Comparison of ENCODE assay signal across 1 cellular context in the genomic region with DNA sequence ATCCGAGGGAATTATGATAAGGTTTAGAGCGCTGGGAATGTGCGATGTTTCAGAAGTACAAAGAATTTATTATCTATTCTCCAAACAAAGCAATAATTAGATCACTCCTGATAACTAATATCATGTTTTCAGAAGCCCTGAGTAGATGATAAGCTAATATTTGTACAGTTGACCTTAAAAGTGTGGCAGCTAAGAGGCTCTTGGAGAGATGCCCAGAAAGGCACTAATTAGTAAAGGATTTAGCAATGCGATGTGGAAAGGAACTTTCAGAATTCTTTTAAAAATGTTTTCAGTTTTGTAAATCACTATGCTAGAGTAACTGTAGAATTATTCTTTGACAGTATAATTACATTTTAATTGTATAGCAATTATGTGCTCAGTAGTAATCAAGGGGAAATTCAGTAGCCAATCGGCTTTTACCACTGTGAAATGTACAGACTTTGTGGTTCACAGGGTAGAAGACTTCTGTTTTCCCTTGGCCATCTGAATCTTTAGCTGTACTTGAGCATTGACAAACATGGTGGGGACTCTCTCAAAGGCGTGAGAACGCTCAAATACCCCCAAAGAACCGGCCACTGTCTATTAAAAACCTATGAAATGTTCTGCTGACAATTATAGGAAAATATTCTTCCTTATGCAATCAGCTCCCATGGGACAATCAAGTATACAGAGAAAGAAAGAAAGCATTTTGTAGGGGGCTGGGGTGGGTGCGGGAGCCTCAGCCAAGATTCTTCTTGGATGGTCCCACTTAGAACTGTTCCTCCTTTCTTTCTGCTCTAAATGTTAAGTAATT.
TF ChIP-seq lines count a peak whose summit lies in the region.

No MANE protein-coding gene starts in this region.

TF ChIP-seq in HEK293, 187 proteins besides CTCF, POLR2A, EP300 and RAD21 (continued from another document):
- TF ChIP-seq ZNF19 (tag by site-specific recombination; IDR thresholded peaks at IDR 0.05; ENCODE audit: low read depth), result no peak
- TF ChIP-seq ZNF658 (tag by site-specific recombination; IDR thresholded peaks at IDR 0.05), result no peak
- peak; percentile 74; the same call in 1 of the 2 replicates for TF ChIP-seq OSR2 (tag by site-specific recombination; IDR thresholded peaks at IDR 0.05)
- no peak for TF ChIP-seq ZNF112 (tag by site-specific recombination; IDR thresholded peaks at IDR 0.05)
- TF ChIP-seq, protein P1, sequence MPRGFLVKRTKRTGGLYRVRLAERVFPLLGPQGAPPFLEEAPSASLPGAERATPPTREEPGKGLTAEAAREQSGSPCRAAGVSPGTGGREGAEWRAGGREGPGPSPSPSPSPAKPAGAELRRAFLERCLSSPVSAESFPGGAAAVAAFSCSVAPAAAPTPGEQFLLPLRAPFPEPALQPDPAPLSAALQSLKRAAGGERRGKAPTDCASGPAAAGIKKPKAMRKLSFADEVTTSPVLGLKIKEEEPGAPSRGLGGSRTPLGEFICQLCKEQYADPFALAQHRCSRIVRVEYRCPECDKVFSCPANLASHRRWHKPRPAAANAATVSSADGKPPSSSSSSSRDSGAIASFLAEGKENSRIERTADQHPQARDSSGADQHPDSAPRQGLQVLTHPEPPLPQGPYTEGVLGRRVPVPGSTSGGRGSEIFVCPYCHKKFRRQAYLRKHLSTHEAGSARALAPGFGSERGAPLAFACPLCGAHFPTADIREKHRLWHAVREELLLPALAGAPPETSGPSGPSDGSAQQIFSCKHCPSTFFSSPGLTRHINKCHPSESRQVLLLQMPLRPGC (tag by site-specific recombination; IDR thresholded peaks at IDR 0.05), result no peak
- TF ChIP-seq, protein P2, sequence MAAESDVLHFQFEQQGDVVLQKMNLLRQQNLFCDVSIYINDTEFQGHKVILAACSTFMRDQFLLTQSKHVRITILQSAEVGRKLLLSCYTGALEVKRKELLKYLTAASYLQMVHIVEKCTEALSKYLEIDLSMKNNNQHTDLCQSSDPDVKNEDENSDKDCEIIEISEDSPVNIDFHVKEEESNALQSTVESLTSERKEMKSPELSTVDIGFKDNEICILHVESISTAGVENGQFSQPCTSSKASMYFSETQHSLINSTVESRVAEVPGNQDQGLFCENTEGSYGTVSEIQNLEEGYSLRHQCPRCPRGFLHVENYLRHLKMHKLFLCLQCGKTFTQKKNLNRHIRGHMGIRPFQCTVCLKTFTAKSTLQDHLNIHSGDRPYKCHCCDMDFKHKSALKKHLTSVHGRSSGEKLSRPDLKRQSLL (tag by site-specific recombination; IDR thresholded peaks at IDR 0.05), result no peak
- no peak for TF ChIP-seq MYNN (tag by site-specific recombination; IDR thresholded peaks at IDR 0.05; ENCODE audit: borderline replicate concordance)
- no peak for TF ChIP-seq ZNF548 (tag by site-specific recombination; IDR thresholded peaks at IDR 0.05)
- TF ChIP-seq, protein P3, sequence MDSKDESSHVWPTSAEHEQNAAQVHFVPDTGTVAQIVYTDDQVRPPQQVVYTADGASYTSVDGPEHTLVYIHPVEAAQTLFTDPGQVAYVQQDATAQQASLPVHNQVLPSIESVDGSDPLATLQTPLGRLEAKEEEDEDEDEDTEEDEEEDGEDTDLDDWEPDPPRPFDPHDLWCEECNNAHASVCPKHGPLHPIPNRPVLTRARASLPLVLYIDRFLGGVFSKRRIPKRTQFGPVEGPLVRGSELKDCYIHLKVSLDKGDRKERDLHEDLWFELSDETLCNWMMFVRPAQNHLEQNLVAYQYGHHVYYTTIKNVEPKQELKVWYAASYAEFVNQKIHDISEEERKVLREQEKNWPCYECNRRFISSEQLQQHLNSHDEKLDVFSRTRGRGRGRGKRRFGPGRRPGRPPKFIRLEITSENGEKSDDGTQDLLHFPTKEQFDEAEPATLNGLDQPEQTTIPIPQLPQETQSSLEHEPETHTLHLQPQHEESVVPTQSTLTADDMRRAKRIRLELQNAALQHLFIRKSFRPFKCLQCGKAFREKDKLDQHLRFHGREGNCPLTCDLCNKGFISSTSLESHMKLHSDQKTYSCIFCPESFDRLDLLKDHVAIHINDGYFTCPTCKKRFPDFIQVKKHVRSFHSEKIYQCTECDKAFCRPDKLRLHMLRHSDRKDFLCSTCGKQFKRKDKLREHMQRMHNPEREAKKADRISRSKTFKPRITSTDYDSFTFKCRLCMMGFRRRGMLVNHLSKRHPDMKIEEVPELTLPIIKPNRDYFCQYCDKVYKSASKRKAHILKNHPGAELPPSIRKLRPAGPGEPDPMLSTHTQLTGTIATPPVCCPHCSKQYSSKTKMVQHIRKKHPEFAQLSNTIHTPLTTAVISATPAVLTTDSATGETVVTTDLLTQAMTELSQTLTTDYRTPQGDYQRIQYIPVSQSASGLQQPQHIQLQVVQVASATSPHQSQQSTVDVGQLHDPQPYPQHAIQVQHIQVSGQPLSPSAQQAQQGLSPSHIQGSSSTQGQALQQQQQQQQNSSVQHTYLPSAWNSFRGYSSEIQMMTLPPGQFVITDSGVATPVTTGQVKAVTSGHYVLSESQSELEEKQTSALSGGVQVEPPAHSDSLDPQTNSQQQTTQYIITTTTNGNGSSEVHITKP (tag by site-specific recombination; IDR thresholded peaks at IDR 0.05), result no peak
- no peak for TF ChIP-seq ZNF660 (tag by site-specific recombination; IDR thresholded peaks at IDR 0.05)
- TF ChIP-seq YY1 (tag by site-specific recombination; IDR thresholded peaks at IDR 0.05), result no peak
- TF ChIP-seq ZSCAN23 (tag by site-specific recombination; IDR thresholded peaks at IDR 0.05), result no peak
- no peak for TF ChIP-seq ZNF248 (tag by site-specific recombination; IDR thresholded peaks at IDR 0.05)
- TF ChIP-seq, protein P4, sequence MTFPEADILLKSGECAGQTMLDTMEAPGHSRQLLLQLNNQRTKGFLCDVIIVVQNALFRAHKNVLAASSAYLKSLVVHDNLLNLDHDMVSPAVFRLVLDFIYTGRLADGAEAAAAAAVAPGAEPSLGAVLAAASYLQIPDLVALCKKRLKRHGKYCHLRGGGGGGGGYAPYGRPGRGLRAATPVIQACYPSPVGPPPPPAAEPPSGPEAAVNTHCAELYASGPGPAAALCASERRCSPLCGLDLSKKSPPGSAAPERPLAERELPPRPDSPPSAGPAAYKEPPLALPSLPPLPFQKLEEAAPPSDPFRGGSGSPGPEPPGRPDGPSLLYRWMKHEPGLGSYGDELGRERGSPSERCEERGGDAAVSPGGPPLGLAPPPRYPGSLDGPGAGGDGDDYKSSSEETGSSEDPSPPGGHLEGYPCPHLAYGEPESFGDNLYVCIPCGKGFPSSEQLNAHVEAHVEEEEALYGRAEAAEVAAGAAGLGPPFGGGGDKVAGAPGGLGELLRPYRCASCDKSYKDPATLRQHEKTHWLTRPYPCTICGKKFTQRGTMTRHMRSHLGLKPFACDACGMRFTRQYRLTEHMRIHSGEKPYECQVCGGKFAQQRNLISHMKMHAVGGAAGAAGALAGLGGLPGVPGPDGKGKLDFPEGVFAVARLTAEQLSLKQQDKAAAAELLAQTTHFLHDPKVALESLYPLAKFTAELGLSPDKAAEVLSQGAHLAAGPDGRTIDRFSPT (tag by site-specific recombination; IDR thresholded peaks at IDR 0.05), result no peak
- TF ChIP-seq ZNF843 (tag by site-specific recombination; IDR thresholded peaks at IDR 0.05), result 0 out of 2 replicates have a peak, but pooled peaks have one; percentile 26
- TF ChIP-seq, protein P5, sequence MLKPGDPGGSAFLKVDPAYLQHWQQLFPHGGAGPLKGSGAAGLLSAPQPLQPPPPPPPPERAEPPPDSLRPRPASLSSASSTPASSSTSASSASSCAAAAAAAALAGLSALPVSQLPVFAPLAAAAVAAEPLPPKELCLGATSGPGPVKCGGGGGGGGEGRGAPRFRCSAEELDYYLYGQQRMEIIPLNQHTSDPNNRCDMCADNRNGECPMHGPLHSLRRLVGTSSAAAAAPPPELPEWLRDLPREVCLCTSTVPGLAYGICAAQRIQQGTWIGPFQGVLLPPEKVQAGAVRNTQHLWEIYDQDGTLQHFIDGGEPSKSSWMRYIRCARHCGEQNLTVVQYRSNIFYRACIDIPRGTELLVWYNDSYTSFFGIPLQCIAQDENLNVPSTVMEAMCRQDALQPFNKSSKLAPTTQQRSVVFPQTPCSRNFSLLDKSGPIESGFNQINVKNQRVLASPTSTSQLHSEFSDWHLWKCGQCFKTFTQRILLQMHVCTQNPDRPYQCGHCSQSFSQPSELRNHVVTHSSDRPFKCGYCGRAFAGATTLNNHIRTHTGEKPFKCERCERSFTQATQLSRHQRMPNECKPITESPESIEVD (tag by site-specific recombination; IDR thresholded peaks at IDR 0.05), result peak; percentile 73
- TF ChIP-seq, protein P6, sequence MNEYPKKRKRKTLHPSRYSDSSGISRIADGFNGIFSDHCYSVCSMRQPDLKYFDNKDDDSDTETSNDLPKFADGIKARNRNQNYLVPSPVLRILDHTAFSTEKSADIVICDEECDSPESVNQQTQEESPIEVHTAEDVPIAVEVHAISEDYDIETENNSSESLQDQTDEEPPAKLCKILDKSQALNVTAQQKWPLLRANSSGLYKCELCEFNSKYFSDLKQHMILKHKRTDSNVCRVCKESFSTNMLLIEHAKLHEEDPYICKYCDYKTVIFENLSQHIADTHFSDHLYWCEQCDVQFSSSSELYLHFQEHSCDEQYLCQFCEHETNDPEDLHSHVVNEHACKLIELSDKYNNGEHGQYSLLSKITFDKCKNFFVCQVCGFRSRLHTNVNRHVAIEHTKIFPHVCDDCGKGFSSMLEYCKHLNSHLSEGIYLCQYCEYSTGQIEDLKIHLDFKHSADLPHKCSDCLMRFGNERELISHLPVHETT (tag by site-specific recombination; IDR thresholded peaks at IDR 0.05), result no peak
- TF ChIP-seq, protein P7, sequence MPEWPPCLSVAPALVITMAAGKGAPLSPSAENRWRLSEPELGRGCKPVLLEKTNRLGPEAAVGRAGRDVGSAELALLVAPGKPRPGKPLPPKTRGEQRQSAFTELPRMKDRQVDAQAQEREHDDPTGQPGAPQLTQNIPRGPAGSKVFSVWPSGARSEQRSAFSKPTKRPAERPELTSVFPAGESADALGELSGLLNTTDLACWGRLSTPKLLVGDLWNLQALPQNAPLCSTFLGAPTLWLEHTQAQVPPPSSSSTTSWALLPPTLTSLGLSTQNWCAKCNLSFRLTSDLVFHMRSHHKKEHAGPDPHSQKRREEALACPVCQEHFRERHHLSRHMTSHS (tag by site-specific recombination; IDR thresholded peaks at IDR 0.05), result no peak
- no peak for TF ChIP-seq ZBTB48 (tag by site-specific recombination; IDR thresholded peaks at IDR 0.05)
- TF ChIP-seq ZNF350 (tag by site-specific recombination; IDR thresholded peaks at IDR 0.05), result no peak
- no peak for TF ChIP-seq ZNF768 (tag by site-specific recombination; IDR thresholded peaks at IDR 0.05)
- no peak for TF ChIP-seq ZNF239 (tag by site-specific recombination; IDR thresholded peaks at IDR 0.05)
- TF ChIP-seq TRIM28 (IDR thresholded peaks at IDR 0.05; ENCODE audit: borderline replicate concordance, low read length), result 0 out of 2 replicates have a peak, but pooled peaks have one; percentile 54
- TF ChIP-seq IKZF3 (tag by site-specific recombination; IDR thresholded peaks at IDR 0.05), result no peak
- no peak for TF ChIP-seq ZNF777 (tag by site-specific recombination; IDR thresholded peaks at IDR 0.05; ENCODE audit: borderline replicate concordance)
- TF ChIP-seq ZNF184 (tag by site-specific recombination; IDR thresholded peaks at IDR 0.05), result no peak
- TF ChIP-seq, protein P8, sequence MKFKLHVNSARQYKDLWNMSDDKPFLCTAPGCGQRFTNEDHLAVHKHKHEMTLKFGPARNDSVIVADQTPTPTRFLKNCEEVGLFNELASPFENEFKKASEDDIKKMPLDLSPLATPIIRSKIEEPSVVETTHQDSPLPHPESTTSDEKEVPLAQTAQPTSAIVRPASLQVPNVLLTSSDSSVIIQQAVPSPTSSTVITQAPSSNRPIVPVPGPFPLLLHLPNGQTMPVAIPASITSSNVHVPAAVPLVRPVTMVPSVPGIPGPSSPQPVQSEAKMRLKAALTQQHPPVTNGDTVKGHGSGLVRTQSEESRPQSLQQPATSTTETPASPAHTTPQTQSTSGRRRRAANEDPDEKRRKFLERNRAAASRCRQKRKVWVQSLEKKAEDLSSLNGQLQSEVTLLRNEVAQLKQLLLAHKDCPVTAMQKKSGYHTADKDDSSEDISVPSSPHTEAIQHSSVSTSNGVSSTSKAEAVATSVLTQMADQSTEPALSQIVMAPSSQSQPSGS (tag by site-specific recombination; IDR thresholded peaks at IDR 0.05; ENCODE audit: low read depth), result no peak
- 0 out of 2 replicates have a peak, but pooled peaks have one; percentile 26 for TF ChIP-seq GLI2 (tag by site-specific recombination; IDR thresholded peaks at IDR 0.05; ENCODE audit: borderline replicate concordance, low read depth)
- TF ChIP-seq ZNF677 (tag by site-specific recombination; IDR thresholded peaks at IDR 0.05), result no peak
- TF ChIP-seq ZNF121 (tag by site-specific recombination; IDR thresholded peaks at IDR 0.05), result no peak
- TF ChIP-seq BCL11A (tag by site-specific recombination; IDR thresholded peaks at IDR 0.05; ENCODE audit: low read depth), result no peak
- TF ChIP-seq ZNF48 (tag by site-specific recombination; IDR thresholded peaks at IDR 0.05), result no peak
- TF ChIP-seq ZNF585B (tag by site-specific recombination; IDR thresholded peaks at IDR 0.05), result no peak
- no peak for TF ChIP-seq ZNF747 (tag by site-specific recombination; IDR thresholded peaks at IDR 0.05)
- TF ChIP-seq, protein P9, sequence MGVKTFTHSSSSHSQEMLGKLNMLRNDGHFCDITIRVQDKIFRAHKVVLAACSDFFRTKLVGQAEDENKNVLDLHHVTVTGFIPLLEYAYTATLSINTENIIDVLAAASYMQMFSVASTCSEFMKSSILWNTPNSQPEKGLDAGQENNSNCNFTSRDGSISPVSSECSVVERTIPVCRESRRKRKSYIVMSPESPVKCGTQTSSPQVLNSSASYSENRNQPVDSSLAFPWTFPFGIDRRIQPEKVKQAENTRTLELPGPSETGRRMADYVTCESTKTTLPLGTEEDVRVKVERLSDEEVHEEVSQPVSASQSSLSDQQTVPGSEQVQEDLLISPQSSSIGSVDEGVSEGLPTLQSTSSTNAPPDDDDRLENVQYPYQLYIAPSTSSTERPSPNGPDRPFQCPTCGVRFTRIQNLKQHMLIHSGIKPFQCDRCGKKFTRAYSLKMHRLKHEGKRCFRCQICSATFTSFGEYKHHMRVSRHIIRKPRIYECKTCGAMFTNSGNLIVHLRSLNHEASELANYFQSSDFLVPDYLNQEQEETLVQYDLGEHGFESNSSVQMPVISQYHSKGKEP (tag by site-specific recombination; IDR thresholded peaks at IDR 0.05), result no peak
- no peak for TF ChIP-seq GLI4 (tag by site-specific recombination; IDR thresholded peaks at IDR 0.05)
